Comparison of ENCODE assay signal across 1 cellular context in genomic region chr1:9689011-9689706, GRCh38.
TF ChIP-seq lines count a peak whose summit lies in the region.

No MANE protein-coding gene starts in this region.

TF ChIP-seq in K562, 482 proteins besides CTCF, POLR2A, EP300 and RAD21 (continued from another document and continues in another):
- TF ChIP-seq AFF1 (IDR thresholded peaks at IDR 0.05; ENCODE audit: low read depth in 1 of 2, partially characterized antibody in 2 of 2) (no peak), NRF1 (conservative IDR thresholded peaks at IDR 0.05 in 1 of 2, IDR thresholded peaks at IDR 0.05 in 1 of 2) (peak; percentile 41 to 54; a peak in 3 of 4 replicates), CXXC5 (CRISPR knock-in tag; IDR thresholded peaks at IDR 0.05) (peak; percentile 55; the same call in 1 of the 2 replicates), ZKSCAN3 (CRISPR knock-in tag; IDR thresholded peaks at IDR 0.05) (no peak), CBX1 (IDR thresholded peaks at IDR 0.05; ENCODE audit: low read depth) (0 out of 2 replicates have a peak, but pooled peaks have one; percentile 18), HMGN3 (IDR thresholded peaks at IDR 0.05; ENCODE audit: borderline replicate concordance, extremely low read depth, insufficient read length, low read depth, low read length) (peak; percentile 67), GABPA (tag; conservative IDR thresholded peaks at IDR 0.05; ENCODE audit: low read depth) (no peak), LCOR (CRISPR knock-in tag; IDR thresholded peaks at IDR 0.05) (peak; percentile 21; the same call in 1 of the 2 replicates), ZBTB17 (CRISPR knock-in tag; IDR thresholded peaks at IDR 0.05) (peak; percentile 31; the same call in 1 of the 2 replicates), CSDE1 (IDR thresholded peaks at IDR 0.05) (no peak), ZC3H11A (IDR thresholded peaks at IDR 0.05; ENCODE audit: low read depth, low read length) (no peak), ZNF3 (CRISPR knock-in tag; IDR thresholded peaks at IDR 0.05) (no peak), RBM34 (IDR thresholded peaks at IDR 0.05; ENCODE audit: borderline replicate concordance, insufficient read depth, low read length) (no peak), NCOA2 (IDR thresholded peaks at IDR 0.05; ENCODE audit: partially characterized antibody in 2 of 2) (peak in 1 of 2 experiments; percentile 98), TFAP4 (CRISPR knock-in tag; IDR thresholded peaks at IDR 0.05; ENCODE audit: borderline replicate concordance) (peak; percentile 72), SP1 (CRISPR knock-in tag; IDR thresholded peaks at IDR 0.05) (peak; percentile 5; the same call in 1 of the 2 replicates), MLLT1 (IDR thresholded peaks at IDR 0.05) (0 out of 4 replicates have a peak, but pooled peaks of 1 of the 2 experiments have one; percentile 36), MNT (conservative IDR thresholded peaks at IDR 0.05) (0 out of 4 replicates have a peak, but pooled peaks have one; percentile 21 to 52), PATZ1 (CRISPR knock-in tag; IDR thresholded peaks at IDR 0.05; ENCODE audit: borderline replicate concordance) (no peak), TBP (optimal IDR thresholded peaks at IDR 0.05; ENCODE audit: low read depth, low read length) (peak; percentile 8), RB1 (IDR thresholded peaks at IDR 0.05; ENCODE audit: low read depth) (peak; percentile 54), NCOA6 (IDR thresholded peaks at IDR 0.05) (peak; percentile 87), ATF7 (IDR thresholded peaks at IDR 0.05) (peak; percentile 28; the same call in 1 of the 2 replicates), CCNT2 (IDR thresholded peaks at IDR 0.05; ENCODE audit: borderline replicate concordance, extremely low read depth, insufficient read length, low read depth, low read length) (peak; percentile 68), KDM5B (IDR thresholded peaks at IDR 0.05; ENCODE audit: insufficient replicate concordance, low read depth, low read length) (no peak), NEUROD1 (IDR thresholded peaks at IDR 0.05; ENCODE audit: borderline replicate concordance, low read depth, low read length, partially characterized antibody) (peak; percentile 78)
- TF ChIP-seq, protein P1, sequence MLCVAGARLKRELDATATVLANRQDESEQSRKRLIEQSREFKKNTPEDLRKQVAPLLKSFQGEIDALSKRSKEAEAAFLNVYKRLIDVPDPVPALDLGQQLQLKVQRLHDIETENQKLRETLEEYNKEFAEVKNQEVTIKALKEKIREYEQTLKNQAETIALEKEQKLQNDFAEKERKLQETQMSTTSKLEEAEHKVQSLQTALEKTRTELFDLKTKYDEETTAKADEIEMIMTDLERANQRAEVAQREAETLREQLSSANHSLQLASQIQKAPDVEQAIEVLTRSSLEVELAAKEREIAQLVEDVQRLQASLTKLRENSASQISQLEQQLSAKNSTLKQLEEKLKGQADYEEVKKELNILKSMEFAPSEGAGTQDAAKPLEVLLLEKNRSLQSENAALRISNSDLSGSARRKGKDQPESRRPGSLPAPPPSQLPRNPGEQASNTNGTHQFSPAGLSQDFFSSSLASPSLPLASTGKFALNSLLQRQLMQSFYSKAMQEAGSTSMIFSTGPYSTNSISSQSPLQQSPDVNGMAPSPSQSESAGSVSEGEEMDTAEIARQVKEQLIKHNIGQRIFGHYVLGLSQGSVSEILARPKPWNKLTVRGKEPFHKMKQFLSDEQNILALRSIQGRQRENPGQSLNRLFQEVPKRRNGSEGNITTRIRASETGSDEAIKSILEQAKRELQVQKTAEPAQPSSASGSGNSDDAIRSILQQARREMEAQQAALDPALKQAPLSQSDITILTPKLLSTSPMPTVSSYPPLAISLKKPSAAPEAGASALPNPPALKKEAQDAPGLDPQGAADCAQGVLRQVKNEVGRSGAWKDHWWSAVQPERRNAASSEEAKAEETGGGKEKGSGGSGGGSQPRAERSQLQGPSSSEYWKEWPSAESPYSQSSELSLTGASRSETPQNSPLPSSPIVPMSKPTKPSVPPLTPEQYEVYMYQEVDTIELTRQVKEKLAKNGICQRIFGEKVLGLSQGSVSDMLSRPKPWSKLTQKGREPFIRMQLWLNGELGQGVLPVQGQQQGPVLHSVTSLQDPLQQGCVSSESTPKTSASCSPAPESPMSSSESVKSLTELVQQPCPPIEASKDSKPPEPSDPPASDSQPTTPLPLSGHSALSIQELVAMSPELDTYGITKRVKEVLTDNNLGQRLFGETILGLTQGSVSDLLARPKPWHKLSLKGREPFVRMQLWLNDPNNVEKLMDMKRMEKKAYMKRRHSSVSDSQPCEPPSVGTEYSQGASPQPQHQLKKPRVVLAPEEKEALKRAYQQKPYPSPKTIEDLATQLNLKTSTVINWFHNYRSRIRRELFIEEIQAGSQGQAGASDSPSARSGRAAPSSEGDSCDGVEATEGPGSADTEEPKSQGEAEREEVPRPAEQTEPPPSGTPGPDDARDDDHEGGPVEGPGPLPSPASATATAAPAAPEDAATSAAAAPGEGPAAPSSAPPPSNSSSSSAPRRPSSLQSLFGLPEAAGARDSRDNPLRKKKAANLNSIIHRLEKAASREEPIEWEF (CRISPR knock-in tag; IDR thresholded peaks at IDR 0.05) = no peak
- TF ChIP-seq, protein P2, sequence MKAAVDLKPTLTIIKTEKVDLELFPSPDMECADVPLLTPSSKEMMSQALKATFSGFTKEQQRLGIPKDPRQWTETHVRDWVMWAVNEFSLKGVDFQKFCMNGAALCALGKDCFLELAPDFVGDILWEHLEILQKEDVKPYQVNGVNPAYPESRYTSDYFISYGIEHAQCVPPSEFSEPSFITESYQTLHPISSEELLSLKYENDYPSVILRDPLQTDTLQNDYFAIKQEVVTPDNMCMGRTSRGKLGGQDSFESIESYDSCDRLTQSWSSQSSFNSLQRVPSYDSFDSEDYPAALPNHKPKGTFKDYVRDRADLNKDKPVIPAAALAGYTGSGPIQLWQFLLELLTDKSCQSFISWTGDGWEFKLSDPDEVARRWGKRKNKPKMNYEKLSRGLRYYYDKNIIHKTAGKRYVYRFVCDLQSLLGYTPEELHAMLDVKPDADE (conservative IDR thresholded peaks at IDR 0.05; ENCODE audit: control insufficient read depth, low read depth, low read length) = peak; percentile 41; the same call in 1 of the 2 replicates
